Comparison of ENCODE assay signal across 8 cellular contexts in genomic region chr3:58585994-58586393, GRCh38. TPM values are rescaled to one million over a fixed set of nuclear protein-coding genes. Genes with fewer than 3 reads are reported as not detected.
DNase-seq lines count a peak whose midpoint lies in the region; ATAC-seq and TF ChIP-seq lines count a peak whose summit lies in the region.

No MANE protein-coding gene starts in this region.

- H3K9me3 Mint-ChIP-seq in activated naive CD4-positive, alpha-beta T cell treated with anti-CD3 and anti-CD28 coated beads, Interleukin-2, amount 10 ng/mL, durations not matched to agents 7 days and 5 days: no peaks in the 10 kb centered on the region
- no peaks in the 10 kb centered on the region for H3K9me3 Mint-ChIP-seq in T-cell

- no peaks in the 10 kb centered on the region for H3K9me3 ChIP-seq in tibial nerve

- TF ChIP-seq CTCF in tibial nerve (IDR thresholded peaks at IDR 0.05): no peak

- 29 to 33% methylated on average over 8 of the region's 8 CpGs for WGBS in tibial nerve, 2 donors

- H3K36me3 Mint-ChIP-seq in activated naive CD4-positive, alpha-beta T cell treated with anti-CD3 and anti-CD28 coated beads, Interleukin-2, amount 10 ng/mL, durations not matched to agents 7 days and 5 days: no peaks in the 10 kb centered on the region
- H3K36me3 Mint-ChIP-seq in T-cell: no peaks in the 10 kb centered on the region

- TF ChIP-seq POLR2A in tibial nerve (IDR thresholded peaks at IDR 0.05): no peak

- CTCF ChIA-PET in activated naive CD4-positive, alpha-beta T cell treated with anti-CD3 and anti-CD28 coated beads, Interleukin-2, amount 10 ng/mL, durations not matched to agents 7 days and 5 days (lab: Charles Lee): interaction anchor here (0.7 to 1.7 kb wide), 4 partner anchors 18 to 44 kb away, joined by 3 to 6 read pairs (median 4); no protein-coding TSS in a partner anchor
- CTCF ChIA-PET in T-cell (lab: Charles Lee): interaction anchor here in 1 of 2 donors (0.6 kb wide), 1 partner anchor 16 kb away, joined by 3 read pairs; no protein-coding TSS in a partner anchor

- peaks cover 0 to 26% (median 11%) of the 10 kb centered on the region in 4 donors for H3K4me1 ChIP-seq in tibial nerve

- H3K4me3 Mint-ChIP-seq in activated naive CD4-positive, alpha-beta T cell treated with anti-CD3 and anti-CD28 coated beads, Interleukin-2, amount 10 ng/mL, durations not matched to agents 7 days and 5 days: peak overlapping the region; percentile 83
- peak overlapping the region; percentile 87 to 97 (median 88) for H3K4me3 Mint-ChIP-seq in T-cell

- no peak overlapping the region for H3K27ac Mint-ChIP-seq in activated naive CD4-positive, alpha-beta T cell treated with anti-CD3 and anti-CD28 coated beads, Interleukin-2, amount 10 ng/mL, durations not matched to agents 7 days and 5 days
- H3K27ac Mint-ChIP-seq in T-cell: no peak overlapping the region

- H3K27me3 Mint-ChIP-seq in activated naive CD4-positive, alpha-beta T cell treated with anti-CD3 and anti-CD28 coated beads, Interleukin-2, amount 10 ng/mL, durations not matched to agents 7 days and 5 days: peaks cover 76% of the 10 kb centered on the region
- peaks cover 34 to 50% of the 10 kb centered on the region in 2 donors for H3K27me3 Mint-ChIP-seq in T-cell

- peaks cover 0 to 24% of the 10 kb centered on the region in 2 donors for H3K27me3 ChIP-seq in tibial nerve

- POLR2A ChIA-PET in T-cell (lab: Charles Lee): no interaction called here

- no peaks in the 10 kb centered on the region for H3K36me3 ChIP-seq in tibial nerve

- ATAC-seq in T-cell (replicated peaks in 1 of 4): no peak
- ATAC-seq in HG03442 (IDR thresholded peaks at IDR 0.05; ENCODE audit: unreplicated experiment): no peak

- peaks cover 14% of the 10 kb centered on the region for H3K4me1 Mint-ChIP-seq in activated naive CD4-positive, alpha-beta T cell treated with anti-CD3 and anti-CD28 coated beads, Interleukin-2, amount 10 ng/mL, durations not matched to agents 7 days and 5 days
- H3K4me1 Mint-ChIP-seq in T-cell: peaks cover 20 to 21% (median 20%) of the 10 kb centered on the region in 3 donors

- H3K27ac ChIP-seq in tibial nerve: peak overlapping the region in 1 of 4 donors; percentile 85

- TF ChIP-seq EP300 in tibial nerve (IDR thresholded peaks at IDR 0.05): no peak

- no peak for DNase-seq in activated naive CD4-positive, alpha-beta T cell treated with anti-CD3 and anti-CD28 coated beads, Interleukin-2, amount 10 ng/mL, durations not matched to agents 7 days and 5 days
- no peak for DNase-seq in activated naive CD4-positive, alpha-beta T cell treated with anti-CD3 and anti-CD28 coated beads, Interleukin-2, amount 50 U/mL, for 16 hours
- DNase-seq in T-cell (no peak), iPS-NIHi11 (ENCODE audit: low spot score) (peak; percentile 40), tibial nerve (ENCODE audit: low spot score in 2 of 2) (no peak), Ammon's horn (ENCODE audit: low spot score) (no peak), HUDEP-2 (lab: John Stamatoyannopoulos, UW; ENCODE audit: unreplicated experiment in 76 of 76) (no peak)

- H3K4me3 ChIP-seq in tibial nerve: peak overlapping the region in 3 of 4 donors; percentile 44 to 58 (median 47)

RNA-seq across cellular contexts. Expression of gene FAM107A, which starts 8.8 kb away (rescaled TPM):
- total RNA-seq in T-cell (under 1 TPM in 1 of 5 donors, not detected in 4; 0.09 TPM), tibial nerve (100 to 1,000 TPM; 147 to 305 (median 227) TPM)

RNA-seq across cellular contexts. Expression of gene ACOX2, which starts 49.0 kb away (rescaled TPM):
- total RNA-seq in T-cell (under 1 TPM in 1 of 5 donors, not detected in 4; 0.23 TPM), tibial nerve (10 to 100 TPM; 18.6 to 43.1 (median 36.1) TPM)

Comparison
In these comparisons a context has a peak if more than half of its experiments do, and no peak if none do; other contexts are left out.
1. RNA of gene FAM107A, which starts 8.8 kb away (total RNA-seq): 147 to 305 TPM in tibial nerve; 0.09 TPM in T-cell; every median in the first group is over 100 times any median in the second.
2. RNA of gene ACOX2, which starts 49.0 kb away (total RNA-seq): 18.6 to 43.1 TPM in tibial nerve; 0.23 TPM in T-cell; every median in the first group is over 10 times any median in the second.